Comparison of ENCODE assay signal across 27 cellular contexts in genomic region chr1:109361114-109361513, GRCh38. TPM values are rescaled to one million over a fixed set of nuclear protein-coding genes. Genes with fewer than 3 reads are reported as not detected.
A peak's percentile ranks its signal among the peaks of the same experiment; 100 is the strongest.
DNase-seq lines count a peak whose midpoint lies in the region; ATAC-seq and TF ChIP-seq lines count a peak whose summit lies in the region.
"Had no signal": no experiment of that assay in that cellular context is flagged by ENCODE, and none has a peak within 500 bp of the region (broad histone marks: within the 10 kb centered on the region; RNA-seq: fewer than 3 reads in every experiment).

No MANE protein-coding gene starts in this region.

- H4K8ac ChIP-seq in trophoblast cell (ENCODE audit: low read depth, low read length) = no peak overlapping the region

- H3K36me3 ChIP-seq in GM23338 (ENCODE audit: insufficient read depth) (no peaks in the 10 kb centered on the region), trophoblast cell (ENCODE audit: control insufficient read depth in 1 of 2, insufficient read depth in 2 of 2, low read length in 2 of 2) (peaks cover 11 to 18% of the 10 kb centered on the region in 2 experiments)
- H3K36me3 ChIP-seq: prostate gland, vagina had no signal

- H3K4me3 ChIP-seq in GM23338 = no peak overlapping the region
- no peak overlapping the region for H3K4me3 ChIP-seq in NB4 (ENCODE audit: low read depth, low read length)
- H3K4me3 ChIP-seq in dorsolateral prefrontal cortex = peak overlapping the region in 1 of 59 donors; percentile 7
- no peak overlapping the region for H3K4me3 ChIP-seq in trophoblast cell (ENCODE audit: low read depth, low read length)
- H3K4me3 ChIP-seq: esophagus muscularis mucosa, heart right ventricle, prostate gland, vagina had no signal

- no peak for DNase-seq in GM23338 (ENCODE audit: low spot score)
- peak; percentile 3 for DNase-seq in NB4 (ENCODE audit: low read depth)
- DNase-seq in dorsolateral prefrontal cortex = no peak
- DNase-seq in substantia nigra (lab: John Stamatoyannopoulos, UW) = no peak
- DNase-seq in caudate nucleus (lab: John Stamatoyannopoulos, UW) = no peak
- no peak for DNase-seq in trophoblast cell
- DNase-seq in foreskin keratinocyte = no peak
- DNase-seq: activated CD4-positive, alpha-beta T cell treated with anti-CD3 and anti-CD28 coated beads, Interleukin-2, amount 50 U/mL, for 1 hour; activated effector memory CD4-positive, alpha-beta T cell treated with anti-CD3 and anti-CD28 coated beads, Interleukin-2, amount 50 U/mL, for 16 hours; activated T-cell treated with anti-CD3 and anti-CD28 coated beads, Interleukin-2, amount 50 U/mL, for 24 hours; DMS153; H9; heart right ventricle; naive B cell; NCI-H1048; NCI-H187; NCI-H2171 treated with DMSO at 0.1 percent for 48 hours; NCI-H510A treated with DMSO at 0.1 percent for 48 hours; stimulated activated CD4-positive, alpha-beta T cell treated with anti-CD3 and anti-CD28 coated beads, Interleukin-4, amount 100 ng/mL, for 24 hours; T-cell had no signal

- no peaks in the 10 kb centered on the region for H3K9me3 Mint-ChIP-seq in GM23338
- H3K9me3 Mint-ChIP-seq: activated T-cell treated with anti-CD3 and anti-CD28 coated beads, Interleukin-2, amount 50 U/mL, for 24 hours; H9; mesothelial cell of epicardium; naive B cell; T-cell had no signal

- H4K20me1 ChIP-seq in GM23338 (replicated peaks; ENCODE audit: insufficient read depth) = no peaks in the 10 kb centered on the region; the same call in none of the 2 replicates

- TF ChIP-seq POLR2A in NB4 (IDR thresholded peaks at IDR 0.05; ENCODE audit: extremely low read depth, insufficient read length) = no peak

- H3K9me2 ChIP-seq in GM23338 (ENCODE audit: insufficient read depth) = no peaks in the 10 kb centered on the region; the same call in 1 of the 2 replicates

- H3F3A ChIP-seq in GM23338 (replicated peaks; ENCODE audit: low read depth) = no peaks in the 10 kb centered on the region

- H3K27ac ChIP-seq in GM23338 (ENCODE audit: low read depth) = no peak overlapping the region
- H3K27ac ChIP-seq in dorsolateral prefrontal cortex = peak overlapping the region in 55 of 59 donors; percentile 3 to 89 (median 64)
- H3K27ac ChIP-seq in substantia nigra (ENCODE audit: low read depth, low read length, poor library complexity, severe bottlenecking) = peak overlapping the region; percentile 39
- H3K27ac ChIP-seq in caudate nucleus (ENCODE audit: low read depth, low read length) = no peak overlapping the region
- no peak overlapping the region for H3K27ac ChIP-seq in trophoblast cell (ENCODE audit: low read depth, low read length)
- no peak overlapping the region for H3K27ac ChIP-seq in foreskin keratinocyte
- H3K27ac ChIP-seq: vagina had no signal

- H3K9ac ChIP-seq in trophoblast cell (ENCODE audit: low read length) = no peak overlapping the region

- no peaks in the 10 kb centered on the region for H3K9me3 ChIP-seq in trophoblast cell (ENCODE audit: insufficient read depth, low read depth, low read length)
- H3K9me3 ChIP-seq: esophagus muscularis mucosa, heart right ventricle, prostate gland, vagina had no signal

- no peak overlapping the region for H3K4me3 Mint-ChIP-seq in GM23338
- H3K4me3 Mint-ChIP-seq: activated T-cell treated with anti-CD3 and anti-CD28 coated beads, Interleukin-2, amount 50 U/mL, for 24 hours; H9; mesothelial cell of epicardium; T-cell had no signal

- intact Hi-C loops in dorsolateral prefrontal cortex (cut with DNase I) = no loop called here

- no peak overlapping the region for H3K23ac ChIP-seq in trophoblast cell (ENCODE audit: low read length)

- no peak overlapping the region for H4K12ac ChIP-seq in trophoblast cell (ENCODE audit: low read depth, low read length)

- H4K91ac ChIP-seq in trophoblast cell (ENCODE audit: low read depth, low read length) = no peak overlapping the region

- H3K27me3 Mint-ChIP-seq in GM23338 (ENCODE audit: insufficient read depth, low read depth, poor library complexity) = no peaks in the 10 kb centered on the region

- H3K4me1 Mint-ChIP-seq in GM23338 = peaks cover 15% of the 10 kb centered on the region
- H3K4me1 Mint-ChIP-seq: naive B cell, T-cell had no signal

- H3K14ac ChIP-seq in trophoblast cell (ENCODE audit: low read length) = no peak overlapping the region

- H3K4me1 ChIP-seq in GM23338 (ENCODE audit: insufficient read depth) (peaks cover 13% of the 10 kb centered on the region; the same call in 1 of the 2 replicates), trophoblast cell (ENCODE audit: control insufficient read depth in 1 of 2, insufficient read depth in 2 of 2, low read length in 2 of 2) (peaks cover 0 to 1% of the 10 kb centered on the region in 2 experiments), foreskin keratinocyte (no peaks in the 10 kb centered on the region)
- H3K4me1 ChIP-seq: prostate gland had no signal

- H2BK12ac ChIP-seq in trophoblast cell (ENCODE audit: low read length) = no peak overlapping the region

- ATAC-seq in GM23338 = no peak
- no peak for ATAC-seq in foreskin keratinocyte
- ATAC-seq: T-cell had no signal

- no peaks in the 10 kb centered on the region for H3K79me1 ChIP-seq in trophoblast cell (ENCODE audit: low read length)

- H3K79me2 ChIP-seq in GM23338 (replicated peaks; ENCODE audit: insufficient read depth) (no peaks in the 10 kb centered on the region), trophoblast cell (ENCODE audit: control insufficient read depth, insufficient read depth, low read length, poor library complexity) (no peaks in the 10 kb centered on the region)

- TF ChIP-seq CTCF in GM23338 (conservative IDR thresholded peaks at IDR 0.05; ENCODE audit: low read depth in 2 of 2) (no peak), NB4 (IDR thresholded peaks at IDR 0.05; ENCODE audit: low read depth, low read length) (no peak), dorsolateral prefrontal cortex (IDR thresholded peaks at IDR 0.05 in 54 of 56, conservative IDR thresholded peaks at IDR 0.05 in 2 of 56; ENCODE audit: low read depth in 1 of 56, partially characterized antibody in 56 of 56) (no peak), foreskin keratinocyte (conservative IDR thresholded peaks at IDR 0.05) (no peak)

- peaks cover 6% of the 10 kb centered on the region for H3K36me3 Mint-ChIP-seq in GM23338 (ENCODE audit: low read depth)
- H3K36me3 Mint-ChIP-seq: naive B cell, T-cell had no signal

- no peak overlapping the region for H3K27ac Mint-ChIP-seq in GM23338
- H3K27ac Mint-ChIP-seq: activated T-cell treated with anti-CD3 and anti-CD28 coated beads, Interleukin-2, amount 50 U/mL, for 24 hours; mesothelial cell of epicardium; naive B cell; T-cell had no signal

- no peak overlapping the region for H3K4ac ChIP-seq in trophoblast cell (ENCODE audit: low read depth, low read length)

- WGBS in trophoblast cell (ENCODE audit: extremely low coverage, insufficient coverage, insufficient read length) = no CpG with 5 or more reads among the region's 2 CpGs

- no peak overlapping the region for H2AFZ ChIP-seq in GM23338
- H2AFZ ChIP-seq in trophoblast cell (ENCODE audit: insufficient read depth, low read length, poor library complexity) = no peak overlapping the region

- H3K4me2 ChIP-seq in GM23338 (peak overlapping the region; percentile 16; the same call in 1 of the 2 replicates), trophoblast cell (ENCODE audit: low read length) (no peak overlapping the region)

- H3K27me3 ChIP-seq in GM23338 (ENCODE audit: insufficient read depth) (no peaks in the 10 kb centered on the region), dorsolateral prefrontal cortex (no peaks in the 10 kb centered on the region), trophoblast cell (ENCODE audit: insufficient read depth, low read length) (no peaks in the 10 kb centered on the region), foreskin keratinocyte (peaks cover 21% of the 10 kb centered on the region)
- H3K27me3 ChIP-seq: esophagus muscularis mucosa, heart right ventricle, vagina had no signal

- H3K18ac ChIP-seq in trophoblast cell (ENCODE audit: low read length) = no peak overlapping the region

- H2BK120ac ChIP-seq in trophoblast cell (ENCODE audit: insufficient read depth, low read length, poor library complexity) = no peak overlapping the region

- H2BK5ac ChIP-seq in trophoblast cell (ENCODE audit: low read depth, low read length, poor library complexity) = no peak overlapping the region

- no peak overlapping the region for H2AK5ac ChIP-seq in trophoblast cell (ENCODE audit: low read length)

TF ChIP-seq in GM23338, 12 proteins besides CTCF, POLR2A, EP300 and RAD21 (continues in another document):
- no peak for TF ChIP-seq POLR2AphosphoS5 (IDR thresholded peaks at IDR 0.05; ENCODE audit: low read depth)
- no peak for TF ChIP-seq EZH2 (IDR thresholded peaks at IDR 0.05; ENCODE audit: low read depth, unreplicated experiment)
- TF ChIP-seq EZH2phosphoT487 (IDR thresholded peaks at IDR 0.05; ENCODE audit: unreplicated experiment) = no peak
- TF ChIP-seq NANOG (IDR thresholded peaks at IDR 0.05; ENCODE audit: borderline replicate concordance) = no peak
- no peak for TF ChIP-seq STAT1 (IDR thresholded peaks at IDR 0.05; ENCODE audit: unreplicated experiment)

RNA-seq across cellular contexts. Expression of gene SORT1, which starts 36.6 kb away (rescaled TPM):
- total RNA-seq in GM23338 (2014; rRNA removed; shearing (Covaris generic)) = 51.7 and 55.4 TPM in 2 replicates
- polyA plus RNA-seq in GM23338 (2016; fragmentation: Nextera tagmentation; extraction: Ambion mirVana) (10.3 and 10.9 TPM in 2 replicates), foreskin keratinocyte (0.26 and 0.32 TPM in 2 replicates)
- total RNA-seq in dorsolateral prefrontal cortex (100 to 1,000 TPM; 214 to 579 (median 329) TPM), foreskin keratinocyte (0.61 and 0.88 TPM in 2 replicates)
- 93.6 and 96.6 TPM in 2 replicates for polyA plus RNA-seq in trophoblast cell (2013)

RNA-seq across cellular contexts. Expression of gene MYBPHL, which starts 54.3 kb away (rescaled TPM):
- not detected in 2 replicates for total RNA-seq in GM23338 (2014; rRNA removed; shearing (Covaris generic))
- polyA plus RNA-seq in GM23338 (2016; fragmentation: Nextera tagmentation; extraction: Ambion mirVana) (0.68 TPM in 1 of 2 replicates, not detected in the other), foreskin keratinocyte (1.7 TPM in 2 replicates)
- total RNA-seq in dorsolateral prefrontal cortex (10 to 100 TPM in 14 of 120 experiments, 1 to 10 TPM in 106; 1.9 to 14.4 (median 6.7) TPM), foreskin keratinocyte (1.1 and 1.2 TPM in 2 replicates)
- 0.97 and 1.1 TPM in 2 replicates for polyA plus RNA-seq in trophoblast cell (2013)
- total RNA-seq: dermis microvascular lymphatic vessel endothelial cell, esophagus muscularis mucosa, liver, mesothelial cell of epicardium, prostate gland, T-cell, vagina had no signal
- polyA plus RNA-seq: AG04450, liver had no signal

Comparison
In these comparisons a context has a peak if more than half of its experiments do, and no peak if none do; other contexts are left out.
1. H3K27ac ChIP-seq: peak in dorsolateral prefrontal cortex (55 of 59) and substantia nigra (single experiment); none in GM23338 (single experiment), caudate nucleus (single experiment), trophoblast cell (single experiment) and foreskin keratinocyte (single experiment).
2. RNA of gene SORT1, which starts 36.6 kb away (total RNA-seq): 214 to 579 TPM in dorsolateral prefrontal cortex and 51.7 to 55.4 TPM in GM23338; 0.61 to 0.88 TPM in foreskin keratinocyte; every median in the first group is over 10 times any median in the second.